Comparison of ENCODE assay signal across 22 cellular contexts in genomic region chr3:146705205-146705604, GRCh38.
DNase-seq lines count a peak whose midpoint lies in the region; ATAC-seq and TF ChIP-seq lines count a peak whose summit lies in the region.
"Had no signal": no experiment of that assay in that cellular context is flagged by ENCODE, and none has a peak within 500 bp of the region (broad histone marks: within the 10 kb centered on the region; RNA-seq: fewer than 3 reads in every experiment).

No MANE protein-coding gene starts in this region.

- no peaks in the 10 kb centered on the region for H3K4me1 ChIP-seq in osteoblast (ENCODE audit: insufficient read depth, low read length)
- no peaks in the 10 kb centered on the region for H3K4me1 ChIP-seq in thyroid gland
- H3K4me1 ChIP-seq: breast epithelium, neural progenitor cell had no signal

- H2AFZ ChIP-seq in osteoblast (ENCODE audit: low read length), result peak overlapping the region; percentile 29
- H2AFZ ChIP-seq: neural progenitor cell had no signal

- intact Hi-C loops in thyroid gland (cut with DNase I), result no loop called here

- no peak for TF ChIP-seq POLR2A in thyroid gland (IDR thresholded peaks at IDR 0.05)

- H3K36me3 ChIP-seq in osteoblast (ENCODE audit: insufficient read depth, low read length) (no peaks in the 10 kb centered on the region), thyroid gland (no peaks in the 10 kb centered on the region)
- H3K36me3 ChIP-seq: breast epithelium, neural progenitor cell had no signal

- no peaks in the 10 kb centered on the region for H3K27me3 Mint-ChIP-seq in activated T-helper 17 cell treated with anti-CD3 and anti-CD28 coated beads, Interleukin-2, amount 50 U/mL, for 72 hours

- H3K9me3 Mint-ChIP-seq in activated T-helper 17 cell treated with anti-CD3 and anti-CD28 coated beads, Interleukin-2, amount 50 U/mL, for 72 hours, result no peaks in the 10 kb centered on the region
- H3K9me3 Mint-ChIP-seq: neural progenitor cell had no signal

- H3K27ac ChIP-seq in osteoblast (ENCODE audit: low read depth, low read length), result no peak overlapping the region
- H3K27ac ChIP-seq in thyroid gland, result no peak overlapping the region
- H3K27ac ChIP-seq: breast epithelium, neural progenitor cell, RWPE1 had no signal

- no peaks in the 10 kb centered on the region for H3K36me3 Mint-ChIP-seq in activated T-helper 17 cell treated with anti-CD3 and anti-CD28 coated beads, Interleukin-2, amount 50 U/mL, for 72 hours (ENCODE audit: low read depth)
- H3K36me3 Mint-ChIP-seq: CD14-positive monocyte, neural progenitor cell had no signal

- H4K20me1 ChIP-seq in osteoblast (ENCODE audit: insufficient read depth, low read length), result no peaks in the 10 kb centered on the region

- no peak for DNase-seq in osteoblast (ENCODE audit: insufficient read length, low spot score, missing footprints)
- DNase-seq in UCSD-AML1 (lab: John Stamatoyannopoulos, UW; ENCODE audit: unreplicated experiment), result no peak
- no peak for DNase-seq in thyroid gland
- DNase-seq: activated CD4-positive, alpha-beta T cell treated with anti-CD3 and anti-CD28 coated beads for 1 hour; activated CD8-positive, alpha-beta memory T cell treated with anti-CD3 and anti-CD28 coated beads, Interleukin-2, amount 50 U/mL, for 48 hours; activated naive CD4-positive, alpha-beta T cell treated with anti-CD3 and anti-CD28 coated beads, Interleukin-2, amount 50 U/mL, for 16 hours; effector memory CD4-positive, alpha-beta T cell; foreskin fibroblast; H7; mammary epithelial cell; NCI-H1930; NCI-H69; right cardiac atrium; stimulated activated naive CD4-positive, alpha-beta T cell treated with Interleukin-2 at 50 U/mL for 16 hours had no signal

- H3K27ac Mint-ChIP-seq in activated T-helper 17 cell treated with anti-CD3 and anti-CD28 coated beads, Interleukin-2, amount 50 U/mL, for 72 hours, result no peak overlapping the region
- H3K27ac Mint-ChIP-seq: CD14-positive monocyte, neural progenitor cell had no signal

- no peaks in the 10 kb centered on the region for H3K79me2 ChIP-seq in osteoblast (ENCODE audit: insufficient read depth, low read length)

- H3K4me3 Mint-ChIP-seq in activated T-helper 17 cell treated with anti-CD3 and anti-CD28 coated beads, Interleukin-2, amount 50 U/mL, for 72 hours, result no peak overlapping the region
- H3K4me3 Mint-ChIP-seq: CD14-positive monocyte, neural progenitor cell had no signal

- no peak overlapping the region for H3K4me2 ChIP-seq in osteoblast (ENCODE audit: insufficient read depth, low read length)
- H3K4me2 ChIP-seq: neural progenitor cell had no signal

- no peaks in the 10 kb centered on the region for H3K9me3 ChIP-seq in osteoblast (ENCODE audit: low read depth, low read length)
- no peaks in the 10 kb centered on the region for H3K9me3 ChIP-seq in thyroid gland
- H3K9me3 ChIP-seq: breast epithelium had no signal

- H3K4me3 ChIP-seq in osteoblast (ENCODE audit: insufficient read depth, low read length) (no peak overlapping the region), thyroid gland (replicated peaks in 1 of 3) (no peak overlapping the region)
- H3K4me3 ChIP-seq: breast epithelium, neural progenitor cell had no signal

- peak; percentile 86 for ATAC-seq in GM18868 (IDR thresholded peaks at IDR 0.05; ENCODE audit: unreplicated experiment)
- peak; percentile 58 for ATAC-seq in GM21737 (IDR thresholded peaks at IDR 0.05; ENCODE audit: unreplicated experiment)
- ATAC-seq in HG03135 (IDR thresholded peaks at IDR 0.05; ENCODE audit: unreplicated experiment), result peak; percentile 50
- ATAC-seq in activated T-helper 17 cell treated with anti-CD3 and anti-CD28 coated beads, Interleukin-2, amount 50 U/mL, for 72 hours (replicated peaks), result no peak
- ATAC-seq: right cardiac atrium had no signal

- WGBS in thyroid gland, 2 donors, result 72 to 75% methylated on average over 2 of the region's 2 CpGs

- no peaks in the 10 kb centered on the region for H3K4me1 Mint-ChIP-seq in activated T-helper 17 cell treated with anti-CD3 and anti-CD28 coated beads, Interleukin-2, amount 50 U/mL, for 72 hours
- H3K4me1 Mint-ChIP-seq: CD14-positive monocyte, neural progenitor cell had no signal

- no peaks in the 10 kb centered on the region for H3K27me3 ChIP-seq in osteoblast (ENCODE audit: insufficient read depth, low read length)
- H3K27me3 ChIP-seq in thyroid gland, result no peaks in the 10 kb centered on the region
- H3K27me3 ChIP-seq: breast epithelium, neural progenitor cell had no signal

- no peak for TF ChIP-seq CTCF in osteoblast (IDR thresholded peaks at IDR 0.05; ENCODE audit: extremely low read depth, low read depth, low read length)
- no peak for TF ChIP-seq CTCF in thyroid gland (IDR thresholded peaks at IDR 0.05)
